In genomic region chr2:169615982-169616381, GRCh38 we compare ENCODE assay signal across 6 cellular contexts. TPM values are rescaled to one million over a fixed set of nuclear protein-coding genes. Genes with fewer than 3 reads are reported as not detected.
A peak's percentile ranks its signal among the peaks of the same experiment; 100 is the strongest.
DNase-seq lines count a peak whose midpoint lies in the region; ATAC-seq, FAIRE-seq and TF ChIP-seq lines count a peak whose summit lies in the region.
"Not testable (repeated sequence)": the region's sequence is repeated elsewhere in the genome, so short reads cannot be mapped to it uniquely, and the experiment has no call there.

No MANE protein-coding gene starts in this region.

- FAIRE-seq in GM12891 (lab: Jason Lieb, UNC), result peak; percentile 31
- not testable (repeated sequence) for FAIRE-seq in K562 (lab: Jason Lieb, UNC)

- H3K4me3 Mint-ChIP-seq in chondrocyte (ENCODE audit: unreplicated experiment); memory B cell: not testable (repeated sequence)
- peak overlapping the region; percentile 47 for H3K4me3 Mint-ChIP-seq in endothelial cell (ENCODE audit: unreplicated experiment)

- TF ChIP-seq CTCF in HEK293 (tag by site-specific recombination; IDR thresholded peaks at IDR 0.05); K562 (IDR thresholded peaks at IDR 0.05 in 2 of 3, conservative IDR thresholded peaks at IDR 0.05 in 1 of 3; ENCODE audit: insufficient read depth in 2 of 3, low read depth in 1 of 3, low read length in 3 of 3); chondrocyte (IDR thresholded peaks at IDR 0.05); endothelial cell (IDR thresholded peaks at IDR 0.05; ENCODE audit: unreplicated experiment): not testable (repeated sequence)

- peaks cover 55% of the 10 kb centered on the region for H3K36me3 Mint-ChIP-seq in chondrocyte (ENCODE audit: low read depth)
- H3K36me3 Mint-ChIP-seq in endothelial cell (ENCODE audit: low read depth, unreplicated experiment), result peaks cover 48% of the 10 kb centered on the region
- H3K36me3 Mint-ChIP-seq in memory B cell, result peaks cover 69% of the 10 kb centered on the region

- POLR2A ChIA-PET in HEK293 (lab: Yijun Ruan, JAX), result not testable (repeated sequence)
- POLR2A ChIA-PET in K562 (lab: Yijun Ruan, JAX), result interaction anchor here (0.6 to 1.1 kb wide), 2 partner anchors 10 to 27 kb away, joined by 3 to 4 read pairs; no protein-coding TSS in a partner anchor

- H3K4me1 Mint-ChIP-seq in chondrocyte (ENCODE audit: low read depth); endothelial cell (ENCODE audit: unreplicated experiment): not testable (repeated sequence)
- H3K4me1 Mint-ChIP-seq in memory B cell, result peaks cover 13% of the 10 kb centered on the region

- not testable (repeated sequence) for H3K27me3 ChIP-seq in K562 (ENCODE audit: control insufficient read depth in 2 of 2, insufficient read depth in 2 of 2, low read length in 2 of 2)

- BruUV-seq in K562 (replicated peaks; lab: Mats Ljungman, UMichigan), result not testable (repeated sequence)

- CTCF ChIA-PET in HEK293 (lab: Yijun Ruan, JAX); K562 (lab: Yijun Ruan, JAX; ENCODE audit: low intra/inter-chr PET ratio): not testable (repeated sequence)

- peaks cover 42% of the 10 kb centered on the region for H3K79me2 ChIP-seq in K562 (ENCODE audit: control insufficient read depth, insufficient read depth, low read length)

- H3K27me3 Mint-ChIP-seq in chondrocyte (ENCODE audit: low read depth); endothelial cell (ENCODE audit: unreplicated experiment); memory B cell: not testable (repeated sequence)

- not testable (repeated sequence) for H4K20me1 ChIP-seq in K562 (replicated peaks; ENCODE audit: control insufficient read depth, insufficient read depth, low read length)

- H3K4me2 ChIP-seq in K562 (ENCODE audit: insufficient read depth, low read length), result not testable (repeated sequence)

- H3K27ac Mint-ChIP-seq in chondrocyte (ENCODE audit: unreplicated experiment) (peak overlapping the region; percentile 32), memory B cell (peak overlapping the region; percentile 35)
- not testable (repeated sequence) for H3K27ac Mint-ChIP-seq in endothelial cell (ENCODE audit: unreplicated experiment)

- not testable (repeated sequence) for H3K9me3 ChIP-seq in HEK293 (ENCODE audit: control insufficient read depth, insufficient read depth, low read depth, low read length); K562 (replicated peaks; ENCODE audit: control insufficient read depth, insufficient read depth, low read depth, low read length)

- not testable (repeated sequence) for H3K9me1 ChIP-seq in K562 (ENCODE audit: control insufficient read depth, insufficient read depth, low read length)

- H3K9me3 Mint-ChIP-seq in chondrocyte (ENCODE audit: low read depth), result peaks cover 21% of the 10 kb centered on the region
- H3K9me3 Mint-ChIP-seq in endothelial cell (ENCODE audit: unreplicated experiment); memory B cell: not testable (repeated sequence)

- H3K27ac ChIP-seq in HEK293 (ENCODE audit: extremely low read depth, low read depth, low read length); K562 (ENCODE audit: extremely low read depth, low read depth, low read length): not testable (repeated sequence)

- H3K9ac ChIP-seq in K562 (ENCODE audit: insufficient read depth in 1 of 2, low read depth in 2 of 2, low read length in 2 of 2), result not testable (repeated sequence)

- H3K36me3 ChIP-seq in HEK293 (ENCODE audit: control insufficient read depth in 2 of 2, insufficient read depth in 1 of 2, low read length in 2 of 2) (peaks cover 38 to 68% of the 10 kb centered on the region in 2 experiments), K562 (ENCODE audit: control insufficient read depth, insufficient read depth, low read length) (peaks cover 70% of the 10 kb centered on the region)

- not testable (repeated sequence) for DNase-seq in GM12891 (ENCODE audit: insufficient read length, low spot score); K562 (ENCODE audit: extremely low read depth in 1 of 4, low spot score in 3 of 4); chondrocyte (ENCODE audit: low spot score); endothelial cell (ENCODE audit: low spot score); memory B cell (ENCODE audit: low spot score in 2 of 2)

- not testable (repeated sequence) for H2AFZ ChIP-seq in K562 (ENCODE audit: low read depth, low read length)

- not testable (repeated sequence) for H3K4me1 ChIP-seq in HEK293 (ENCODE audit: control insufficient read depth, insufficient read depth, low read length); K562 (replicated peaks in 1 of 2; ENCODE audit: control insufficient read depth in 2 of 2, insufficient read depth in 2 of 2, low read length in 2 of 2)

- in situ Hi-C loops in K562 (cut with MboI), result not testable (repeated sequence)

- intact Hi-C loops in K562 (cut with micrococcal nuclease), result not testable (repeated sequence)

- not testable (repeated sequence) for TF ChIP-seq RAD21 in K562 (CRISPR knock-in tag; conservative IDR thresholded peaks at IDR 0.05 in 1 of 2, IDR thresholded peaks at IDR 0.05 in 1 of 2)

- ATAC-seq in K562; memory B cell (ENCODE audit: low read depth): not testable (repeated sequence)

- TF ChIP-seq POLR2A in GM12891 (IDR thresholded peaks at IDR 0.05; ENCODE audit: low read depth, low read length); K562 (conservative IDR thresholded peaks at IDR 0.05): not testable (repeated sequence)

- TF ChIP-seq EP300 in K562 (IDR thresholded peaks at IDR 0.05; ENCODE audit: low read length), result not testable (repeated sequence)

- H3K4me3 ChIP-seq in HEK293 (ENCODE audit: low read depth, low read length); K562: not testable (repeated sequence)

- 100% methylated on average over 1 of the region's 1 CpG for WGBS in K562 (ENCODE audit: insufficient coverage, low coverage, missing lambda C conversion rate)

TF ChIP-seq in HEK293, 187 proteins besides CTCF, POLR2A, EP300 and RAD21 (continues in another document):
- 0 out of 2 replicates have a peak, but pooled peaks have one; percentile 37 for TF ChIP-seq ZNF580 (tag by site-specific recombination; IDR thresholded peaks at IDR 0.05)

TF ChIP-seq in K562, 482 proteins besides CTCF, POLR2A, EP300 and RAD21:
- TF ChIP-seq RBM25 (IDR thresholded peaks at IDR 0.05; ENCODE audit: low read depth, low read length, severe bottlenecking), result peak; percentile 19
- TF ChIP-seq ZNF146 (CRISPR knock-in tag; IDR thresholded peaks at IDR 0.05; ENCODE audit: unreplicated experiment), result peak; percentile 93
- peak; percentile 72 for TF ChIP-seq BCOR (IDR thresholded peaks at IDR 0.05)
- TF ChIP-seq KDM1A (IDR thresholded peaks at IDR 0.05), result peak; percentile 21 to 33; a peak in 2 of 4 replicates

RNA-seq across cellular contexts. Expression of gene PPIG, which starts 31.8 kb away (rescaled TPM):
- 51.7 TPM for polyA plus RNA-seq in GM12891 (2012; ENCODE audit: low read depth, missing spikeins)
- total RNA-seq in K562 (2011; cell fraction: chromatin; rRNA removed; ENCODE audit: low replicate concordance), result 39.3 and 132 TPM in 2 replicates
- 23.7 and 28.8 TPM in 2 replicates for total RNA-seq in K562 (2011; cell fraction: nucleolus; rRNA removed)
- 43.7 and 59.3 TPM in 2 replicates for total RNA-seq in K562 (2011; cell fraction: nucleoplasm; rRNA removed)
- total RNA-seq in K562 (2014; rRNA removed), result 47.7 and 52.5 TPM in 2 replicates
- 124 and 153 TPM in 2 replicates for total RNA-seq in K562 (2014; rRNA removed; fragmentation: Illumina TruSeq; extraction: Trizol)
- 122 and 127 TPM in 2 replicates for total RNA-seq in K562 (2015; rRNA removed; fragmentation: Illumina TruSeq; extraction: Trizol)
- 63.7 and 75.2 TPM in 2 replicates for total RNA-seq in K562 (2021)
- polyA plus RNA-seq in K562 (2011; rRNA removed), result 112 and 126 TPM in 2 replicates
- polyA plus RNA-seq in K562 (2011; cell fraction: cytosol; rRNA removed), result 8.9 and 23.6 TPM in 2 replicates
- 46.0 and 67.2 TPM in 2 replicates for polyA plus RNA-seq in K562 (2011; cell fraction: nucleus; rRNA removed)
- 45.7 and 81.8 TPM in 2 replicates for polyA plus RNA-seq in K562 (2012)
- 137 and 165 TPM in 2 replicates for polyA plus RNA-seq in K562 (2014; fragmentation: Illumina TruSeq; extraction: Trizol)
- 100 to 1,000 TPM in 1 of 2 experiments, 10 to 100 TPM in 1; 92.9 to 166 TPM for polyA plus RNA-seq in K562 (2014; fragmentation: Nextera tagmentation; extraction: Ambion mirVana)
- 86.6 and 91.0 TPM in 2 replicates for polyA plus RNA-seq in K562 (2014; rRNA removed)
- polyA minus RNA-seq in K562 (2011; rRNA and poly(A)+ RNA removed), result 90.9 and 115 TPM in 2 replicates
- polyA minus RNA-seq in K562 (2011; cell fraction: cytosol; rRNA and poly(A)+ RNA removed), result 24.3 and 24.4 TPM in 2 replicates
- 42.1 and 73.2 TPM in 2 replicates for polyA minus RNA-seq in K562 (2011; cell fraction: nucleus; rRNA and poly(A)+ RNA removed)
- total RNA-seq in chondrocyte, result 34.6 to 44.3 TPM (median 34.8 TPM) in 3 replicates
- 50.8 TPM for total RNA-seq in endothelial cell (ENCODE audit: unreplicated experiment)

RNA-seq across cellular contexts. Expression of gene FASTKD1, which starts 42.3 kb away (rescaled TPM):
- polyA plus RNA-seq in GM12891 (2012; ENCODE audit: low read depth, missing spikeins), result 43.0 TPM
- total RNA-seq in K562 (2011; cell fraction: chromatin; rRNA removed; ENCODE audit: low replicate concordance), result 126 and 375 TPM in 2 replicates
- 63.7 and 91.6 TPM in 2 replicates for total RNA-seq in K562 (2011; cell fraction: nucleolus; rRNA removed)
- 176 and 221 TPM in 2 replicates for total RNA-seq in K562 (2011; cell fraction: nucleoplasm; rRNA removed)
- total RNA-seq in K562 (2014; rRNA removed) (54.2 and 63.5 TPM in 2 replicates), K562 (2014; rRNA removed; fragmentation: Illumina TruSeq; extraction: Trizol) (134 and 152 TPM in 2 replicates), K562 (2015; rRNA removed; fragmentation: Illumina TruSeq; extraction: Trizol) (111 and 119 TPM in 2 replicates), K562 (2021) (90.0 and 114 TPM in 2 replicates), chondrocyte (17.4 to 24.5 TPM (median 19.0 TPM) in 3 replicates), endothelial cell (ENCODE audit: unreplicated experiment) (33.7 TPM)
- polyA plus RNA-seq in K562 (2011; rRNA removed) (93.3 and 125 TPM in 2 replicates), K562 (2014; fragmentation: Illumina TruSeq; extraction: Trizol) (83.6 and 89.9 TPM in 2 replicates), K562 (2014; fragmentation: Nextera tagmentation; extraction: Ambion mirVana) (100 to 1,000 TPM; 121 to 132 TPM), K562 (2014; rRNA removed) (117 and 129 TPM in 2 replicates)
- 12.6 and 32.4 TPM in 2 replicates for polyA plus RNA-seq in K562 (2011; cell fraction: cytosol; rRNA removed)
- 70.2 and 104 TPM in 2 replicates for polyA plus RNA-seq in K562 (2011; cell fraction: nucleus; rRNA removed)
- 72.3 and 82.3 TPM in 2 replicates for polyA plus RNA-seq in K562 (2012)
- polyA minus RNA-seq in K562 (2011; rRNA and poly(A)+ RNA removed), result 92.1 and 99.5 TPM in 2 replicates
- 26.0 and 34.5 TPM in 2 replicates for polyA minus RNA-seq in K562 (2011; cell fraction: cytosol; rRNA and poly(A)+ RNA removed)
- 66.9 and 106 TPM in 2 replicates for polyA minus RNA-seq in K562 (2011; cell fraction: nucleus; rRNA and poly(A)+ RNA removed)
